In genomic region chr2:241771286-241772062, GRCh38 we compare ENCODE assay signal across 1 cellular context.
A peak's percentile ranks its signal among the peaks of the same experiment; 100 is the strongest.
TF ChIP-seq lines count a peak whose summit lies in the region.

No MANE protein-coding gene starts in this region.

TF ChIP-seq in HepG2, 621 proteins besides CTCF, POLR2A, EP300 and RAD21 (continued from another document and continues in another):
- TF ChIP-seq TRAFD1 (CRISPR knock-in tag; IDR thresholded peaks at IDR 0.05; ENCODE audit: borderline replicate concordance) (peak; percentile 76; the same call in 1 of the 2 replicates), ZNF253 (CRISPR knock-in tag; IDR thresholded peaks at IDR 0.05; ENCODE audit: borderline replicate concordance) (peak; percentile 90; the same call in 1 of the 2 replicates), YEATS4 (CRISPR knock-in tag; IDR thresholded peaks at IDR 0.05; ENCODE audit: borderline replicate concordance) (peak; percentile 61; the same call in 1 of the 2 replicates), ZNF713 (CRISPR knock-in tag; IDR thresholded peaks at IDR 0.05) (peak; percentile 58; the same call in 1 of the 2 replicates), ZNF33B (CRISPR knock-in tag; IDR thresholded peaks at IDR 0.05) (peak; percentile 95), TBL1XR1 (IDR thresholded peaks at IDR 0.05; ENCODE audit: borderline replicate concordance, low read length, partially characterized antibody) (no peak), ZNF142 (CRISPR knock-in tag; IDR thresholded peaks at IDR 0.05) (peak; percentile 53; the same call in 1 of the 2 replicates), ARNTL (CRISPR knock-in tag; IDR thresholded peaks at IDR 0.05) (peak; percentile 91), SNAPC2 (CRISPR knock-in tag; IDR thresholded peaks at IDR 0.05) (peak; percentile 97), ZNF225 (CRISPR knock-in tag; IDR thresholded peaks at IDR 0.05) (peak; percentile 72; the same call in 1 of the 2 replicates), ZNF562 (CRISPR knock-in tag; IDR thresholded peaks at IDR 0.05; ENCODE audit: borderline replicate concordance) (no peak; the same call in 1 of the 2 replicates), PHB2 (IDR thresholded peaks at IDR 0.05; ENCODE audit: partially characterized antibody) (no peak), SALL2 (CRISPR knock-in tag; IDR thresholded peaks at IDR 0.05) (0 out of 2 replicates have a peak, but pooled peaks have one; percentile 57), ZNF709 (CRISPR knock-in tag; IDR thresholded peaks at IDR 0.05) (0 out of 2 replicates have a peak, but pooled peaks have one; percentile 75), ZNF331 (CRISPR knock-in tag; IDR thresholded peaks at IDR 0.05) (peak; percentile 66; the same call in 1 of the 2 replicates), JARID2 (CRISPR knock-in tag; IDR thresholded peaks at IDR 0.05; ENCODE audit: insufficient replicate concordance) (no peak), LCORL (IDR thresholded peaks at IDR 0.05) (0 out of 2 replicates have a peak, but pooled peaks have one; percentile 2), LCORL (CRISPR knock-in tag; IDR thresholded peaks at IDR 0.05) (peak; percentile 31; the same call in 1 of the 2 replicates), ZNF550 (CRISPR knock-in tag; IDR thresholded peaks at IDR 0.05; ENCODE audit: borderline replicate concordance) (peak; percentile 94), MAF1 (CRISPR knock-in tag; IDR thresholded peaks at IDR 0.05; ENCODE audit: borderline replicate concordance) (peak; percentile 80; the same call in 1 of the 2 replicates), ZNF614 (CRISPR knock-in tag; IDR thresholded peaks at IDR 0.05; ENCODE audit: borderline replicate concordance) (peak; percentile 61; the same call in 1 of the 2 replicates), CEBPB (IDR thresholded peaks at IDR 0.05; ENCODE audit: borderline replicate concordance, low read depth, low read length) (peak; percentile 93), TFDP2 (CRISPR knock-in tag; IDR thresholded peaks at IDR 0.05) (peak; percentile 92), ZNF407 (CRISPR knock-in tag; IDR thresholded peaks at IDR 0.05; ENCODE audit: not compliant biosample characterization) (peak; percentile 90), DR1 (CRISPR knock-in tag; IDR thresholded peaks at IDR 0.05) (peak; percentile 7; the same call in 1 of the 2 replicates), ZNF180 (CRISPR knock-in tag; IDR thresholded peaks at IDR 0.05; ENCODE audit: borderline replicate concordance, low read depth) (no peak), HNRNPUL1 (IDR thresholded peaks at IDR 0.05; ENCODE audit: low read depth, low read length) (no peak), ZNF317 (CRISPR knock-in tag; IDR thresholded peaks at IDR 0.05) (peak; percentile 25), CENPT (CRISPR knock-in tag; IDR thresholded peaks at IDR 0.05; ENCODE audit: low read depth) (peak; percentile 70; the same call in 1 of the 2 replicates)
- TF ChIP-seq, protein P1, sequence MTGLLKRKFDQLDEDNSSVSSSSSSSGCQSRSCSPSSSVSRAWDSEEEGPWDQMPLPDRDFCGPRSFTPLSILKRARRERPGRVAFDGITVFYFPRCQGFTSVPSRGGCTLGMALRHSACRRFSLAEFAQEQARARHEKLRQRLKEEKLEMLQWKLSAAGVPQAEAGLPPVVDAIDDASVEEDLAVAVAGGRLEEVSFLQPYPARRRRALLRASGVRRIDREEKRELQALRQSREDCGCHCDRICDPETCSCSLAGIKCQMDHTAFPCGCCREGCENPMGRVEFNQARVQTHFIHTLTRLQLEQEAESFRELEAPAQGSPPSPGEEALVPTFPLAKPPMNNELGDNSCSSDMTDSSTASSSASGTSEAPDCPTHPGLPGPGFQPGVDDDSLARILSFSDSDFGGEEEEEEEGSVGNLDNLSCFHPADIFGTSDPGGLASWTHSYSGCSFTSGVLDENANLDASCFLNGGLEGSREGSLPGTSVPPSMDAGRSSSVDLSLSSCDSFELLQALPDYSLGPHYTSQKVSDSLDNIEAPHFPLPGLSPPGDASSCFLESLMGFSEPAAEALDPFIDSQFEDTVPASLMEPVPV (CRISPR knock-in tag; IDR thresholded peaks at IDR 0.05), result peak; percentile 67; the same call in 1 of the 2 replicates
- TF ChIP-seq, protein P2, sequence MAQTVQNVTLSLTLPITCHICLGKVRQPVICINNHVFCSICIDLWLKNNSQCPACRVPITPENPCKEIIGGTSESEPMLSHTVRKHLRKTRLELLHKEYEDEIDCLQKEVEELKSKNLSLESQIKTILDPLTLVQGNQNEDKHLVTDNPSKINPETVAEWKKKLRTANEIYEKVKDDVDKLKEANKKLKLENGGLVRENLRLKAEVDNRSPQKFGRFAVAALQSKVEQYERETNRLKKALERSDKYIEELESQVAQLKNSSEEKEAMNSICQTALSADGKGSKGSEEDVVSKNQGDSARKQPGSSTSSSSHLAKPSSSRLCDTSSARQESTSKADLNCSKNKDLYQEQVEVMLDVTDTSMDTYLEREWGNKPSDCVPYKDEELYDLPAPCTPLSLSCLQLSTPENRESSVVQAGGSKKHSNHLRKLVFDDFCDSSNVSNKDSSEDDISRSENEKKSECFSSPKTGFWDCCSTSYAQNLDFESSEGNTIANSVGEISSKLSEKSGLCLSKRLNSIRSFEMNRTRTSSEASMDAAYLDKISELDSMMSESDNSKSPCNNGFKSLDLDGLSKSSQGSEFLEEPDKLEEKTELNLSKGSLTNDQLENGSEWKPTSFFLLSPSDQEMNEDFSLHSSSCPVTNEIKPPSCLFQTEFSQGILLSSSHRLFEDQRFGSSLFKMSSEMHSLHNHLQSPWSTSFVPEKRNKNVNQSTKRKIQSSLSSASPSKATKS (CRISPR knock-in tag; IDR thresholded peaks at IDR 0.05), result no peak
- TF ChIP-seq, protein P3, sequence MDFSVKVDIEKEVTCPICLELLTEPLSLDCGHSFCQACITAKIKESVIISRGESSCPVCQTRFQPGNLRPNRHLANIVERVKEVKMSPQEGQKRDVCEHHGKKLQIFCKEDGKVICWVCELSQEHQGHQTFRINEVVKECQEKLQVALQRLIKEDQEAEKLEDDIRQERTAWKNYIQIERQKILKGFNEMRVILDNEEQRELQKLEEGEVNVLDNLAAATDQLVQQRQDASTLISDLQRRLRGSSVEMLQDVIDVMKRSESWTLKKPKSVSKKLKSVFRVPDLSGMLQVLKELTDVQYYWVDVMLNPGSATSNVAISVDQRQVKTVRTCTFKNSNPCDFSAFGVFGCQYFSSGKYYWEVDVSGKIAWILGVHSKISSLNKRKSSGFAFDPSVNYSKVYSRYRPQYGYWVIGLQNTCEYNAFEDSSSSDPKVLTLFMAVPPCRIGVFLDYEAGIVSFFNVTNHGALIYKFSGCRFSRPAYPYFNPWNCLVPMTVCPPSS (IDR thresholded peaks at IDR 0.05), result no peak
